In genomic region chr9:129570450-129571297, GRCh38 we compare ENCODE assay signal across 7 cellular contexts. TPM values are rescaled to one million over a fixed set of nuclear protein-coding genes. Genes with fewer than 3 reads are reported as not detected.
DNase-seq lines count a peak whose midpoint lies in the region; ATAC-seq, FAIRE-seq and TF ChIP-seq lines count a peak whose summit lies in the region.

No MANE protein-coding gene starts in this region.

- peak; percentile 96 for DNase-seq in ELR (ENCODE audit: low read depth)
- peak; percentile 91 for DNase-seq in NCI-H226
- DNase-seq in GM12892 (ENCODE audit: insufficient read length): no peak

- H3K27ac ChIP-seq in muscle layer of colon (ENCODE audit: low read depth, low read length): peak overlapping the region; percentile 76

- ATAC-seq in GM19467 (IDR thresholded peaks at IDR 0.05; ENCODE audit: unreplicated experiment): no peak
- ATAC-seq in GM18907 (IDR thresholded peaks at IDR 0.05; ENCODE audit: unreplicated experiment): no peak

- no peaks in the 10 kb centered on the region for H3K36me3 ChIP-seq in muscle layer of colon (ENCODE audit: insufficient read depth, low read length)

- no peaks in the 10 kb centered on the region for H3K36me3 Mint-ChIP-seq in dendritic cell treated with granulocyte-macrophage colony-stimulating factor and Interleukin-4, amounts not matched to agents 40 ng/mL and 50 ng/mL, for 4 days (ENCODE audit: low read depth)

- no peak for TF ChIP-seq POLR2A in GM12892 (IDR thresholded peaks at IDR 0.05; ENCODE audit: low read depth, low read length)

- no peak overlapping the region for H3K4me3 ChIP-seq in muscle layer of colon (ENCODE audit: low read depth in 1 of 2, low read length in 2 of 2)

- no peak overlapping the region for H3K4me3 Mint-ChIP-seq in dendritic cell treated with granulocyte-macrophage colony-stimulating factor and Interleukin-4, amounts not matched to agents 40 ng/mL and 50 ng/mL, for 4 days

- peaks cover 22% of the 10 kb centered on the region for H3K4me1 ChIP-seq in muscle layer of colon (ENCODE audit: insufficient read depth, low read length)

- peaks cover 8% of the 10 kb centered on the region for H3K9me3 Mint-ChIP-seq in dendritic cell treated with granulocyte-macrophage colony-stimulating factor and Interleukin-4, amounts not matched to agents 40 ng/mL and 50 ng/mL, for 4 days

- no peaks in the 10 kb centered on the region for H3K9me3 ChIP-seq in muscle layer of colon (ENCODE audit: low read length)

- peaks cover 51% of the 10 kb centered on the region for H3K27me3 Mint-ChIP-seq in dendritic cell treated with granulocyte-macrophage colony-stimulating factor and Interleukin-4, amounts not matched to agents 40 ng/mL and 50 ng/mL, for 4 days

- peak overlapping the region; percentile 41 for H3K27ac Mint-ChIP-seq in dendritic cell treated with granulocyte-macrophage colony-stimulating factor and Interleukin-4, amounts not matched to agents 40 ng/mL and 50 ng/mL, for 4 days

- no peaks in the 10 kb centered on the region for H3K27me3 ChIP-seq in muscle layer of colon (ENCODE audit: control insufficient read depth in 1 of 2, insufficient read depth in 2 of 2, low read length in 2 of 2)

- no peak overlapping the region for H3K9ac ChIP-seq in muscle layer of colon (ENCODE audit: low read length)

- FAIRE-seq in GM12892 (lab: Jason Lieb, UNC): no peak

- peaks cover 45% of the 10 kb centered on the region for H3K4me1 Mint-ChIP-seq in dendritic cell treated with granulocyte-macrophage colony-stimulating factor and Interleukin-4, amounts not matched to agents 40 ng/mL and 50 ng/mL, for 4 days (ENCODE audit: low read depth)

- intact Hi-C loops in dendritic cell treated with granulocyte-macrophage colony-stimulating factor and Interleukin-4, amounts not matched to agents 40 ng/mL and 50 ng/mL, for 4 days (cut with micrococcal nuclease): no loop called here

RNA-seq across cellular contexts. Expression of gene C9orf50, which starts 50.2 kb away (rescaled TPM):
- not detected for polyA plus RNA-seq in GM12892 (2012; ENCODE audit: missing spikeins)

RNA-seq across cellular contexts. Expression of gene NTMT1, which starts 55.3 kb away (rescaled TPM):
- polyA plus RNA-seq in GM12892 (2012; ENCODE audit: missing spikeins): 22.3 TPM
